15 cellular contexts compared by ENCODE assay signal in the genomic region with DNA sequence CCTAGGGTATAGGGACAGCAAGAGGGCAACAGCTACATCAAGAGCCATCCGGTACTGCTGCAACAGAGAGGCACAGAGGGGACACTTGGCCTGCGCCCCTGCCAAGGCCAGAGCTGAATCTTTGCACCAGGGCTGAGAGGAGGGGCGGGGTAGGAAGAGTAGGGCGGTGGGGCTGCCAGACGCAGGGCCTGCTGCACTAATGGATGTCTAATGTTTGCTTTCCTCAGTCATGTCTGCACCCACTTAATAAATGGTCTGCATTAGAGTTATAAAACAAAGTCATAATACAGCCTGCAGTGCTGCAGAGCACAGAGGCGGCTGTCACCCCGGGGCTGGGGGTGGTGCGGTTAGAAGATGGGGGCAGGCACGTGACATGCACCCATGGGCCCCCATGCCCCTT. TPM values are rescaled to one million over a fixed set of nuclear protein-coding genes. Genes with fewer than 3 reads are reported as not detected.
DNase-seq lines count a peak whose midpoint lies in the region; ATAC-seq, FAIRE-seq and TF ChIP-seq lines count a peak whose summit lies in the region.
"Had no signal": no experiment of that assay in that cellular context is flagged by ENCODE, and none has a peak within 500 bp of the region (broad histone marks: within the 10 kb centered on the region; RNA-seq: fewer than 3 reads in every experiment).

No MANE protein-coding gene starts in this region.

- H2BK20ac ChIP-seq in H1 (ENCODE audit: low read length) = no peak overlapping the region

- H3K4ac ChIP-seq in H1 (replicated peaks; ENCODE audit: insufficient read length, low read depth, low read length) = peak overlapping the region; percentile 44

- H3K4me2 ChIP-seq in H1 (ENCODE audit: insufficient read depth in 1 of 2, low read depth in 2 of 2, low read length in 2 of 2) = no peak overlapping the region

- TF ChIP-seq RAD21 in H1 (IDR thresholded peaks at IDR 0.05 in 1 of 2, conservative IDR thresholded peaks at IDR 0.05 in 1 of 2; ENCODE audit: low read depth in 2 of 2, low read length in 2 of 2) = no peak

- no peak overlapping the region for H3K18ac ChIP-seq in H1 (ENCODE audit: extremely low read depth, low read length)

- CTCF ChIA-PET in H1 (lab: Charles Lee; ENCODE audit: partially characterized antibody) = interaction anchor here (1.0 to 11.2 kb wide), 10 partner anchors 5 to 373 kb away, joined by 3 to 175 read pairs (median 11); no protein-coding TSS in a partner anchor

- H4K5ac ChIP-seq in H1 (ENCODE audit: insufficient read length, low read depth, low read length) = no peak overlapping the region

- no peak overlapping the region for H3K23ac ChIP-seq in H1 (ENCODE audit: insufficient read length)

- H3K79me2 ChIP-seq in H1 (ENCODE audit: control insufficient read depth in 1 of 2, insufficient read depth in 2 of 2, low read length in 2 of 2) = peaks cover 0 to 17% of the 10 kb centered on the region in 2 experiments; a peak in 2 of 4 replicates

- no peak overlapping the region for H3K56ac ChIP-seq in H1 (replicated peaks; ENCODE audit: insufficient read length, low read depth, low read length)

- 80% methylated on average over 9 of the region's 9 CpGs; no CpG with 5 or more reads in 1 of the 2 experiments for WGBS in H1 (ENCODE audit: extremely low coverage in 1 of 2, insufficient coverage in 1 of 2, insufficient read length in 1 of 2, insufficient replicate concordance in 2 of 2, low coverage in 1 of 2, low lambda C conversion rate in 2 of 2, missing lambda C conversion rate in 1 of 2), 2 experiments

- H2AFZ ChIP-seq in H1 (ENCODE audit: low read length) = no peak overlapping the region

- no peak overlapping the region for H2AK5ac ChIP-seq in H1 (ENCODE audit: low read depth, low read length)

- H3K14ac ChIP-seq in H1 (ENCODE audit: insufficient read length) = no peak overlapping the region

- H3K27me3 ChIP-seq in BE2C (no peaks in the 10 kb centered on the region), H1 (replicated peaks in 1 of 4; ENCODE audit: control insufficient read depth in 3 of 4, extremely low read depth in 1 of 4, insufficient read depth in 3 of 4, low read length in 3 of 4) (no peaks in the 10 kb centered on the region), tibial artery (no peaks in the 10 kb centered on the region)

- H3K27ac ChIP-seq in H1 (ENCODE audit: low read depth, low read length) (no peak overlapping the region), substantia nigra (ENCODE audit: low read depth, low read length, poor library complexity, severe bottlenecking) (peak overlapping the region; percentile 58), tibial artery (no peak overlapping the region)
- H3K27ac ChIP-seq: C4-2B had no signal

- ATAC-seq in SK-N-SH treated with all-trans-retinoic acid at 6 μM for 48 hours (peak; percentile 10; the same call in 1 of the 3 replicates), GM21528 (IDR thresholded peaks at IDR 0.05; ENCODE audit: low FRiP score, unreplicated experiment) (no peak)
- ATAC-seq: GM12878 had no signal

- H3K4me3 ChIP-seq in BE2C (ENCODE audit: low read depth, low read length) (no peak overlapping the region), H1 (ENCODE audit: extremely low read depth in 1 of 4, insufficient read depth in 2 of 4, low read depth in 3 of 4, low read length in 4 of 4) (no peak overlapping the region), tibial artery (no peak overlapping the region)
- H3K4me3 ChIP-seq: GM12878 had no signal

- H3K4me1 ChIP-seq in BE2C (peaks cover 55% of the 10 kb centered on the region), H1 (replicated peaks in 1 of 4; ENCODE audit: control insufficient read depth in 3 of 4, insufficient read depth in 4 of 4, low read length in 3 of 4) (peaks cover 0 to 30% (median 21%) of the 10 kb centered on the region in 4 experiments; a peak in 6 of 7 replicates), tibial artery (peaks cover 0 to 4% (median 1%) of the 10 kb centered on the region in 4 donors)

- POLR2A ChIA-PET in H1 (lab: Charles Lee; ENCODE audit: partially characterized antibody) = interaction anchor here (0.9 to 2.6 kb wide), 5 partner anchors 10 to 61 kb away, joined by 3 to 7 read pairs (median 3); no protein-coding TSS in a partner anchor

- H3K36me3 ChIP-seq in BE2C (peaks cover 54% of the 10 kb centered on the region), H1 (ENCODE audit: control insufficient read depth in 2 of 4, insufficient read depth in 4 of 4, low read length in 3 of 4) (peaks cover 0 to 5% (median under 1%) of the 10 kb centered on the region in 4 experiments; a peak in 2 of 8 replicates), tibial artery (no peaks in the 10 kb centered on the region)

- FAIRE-seq in H1 (lab: Jason Lieb, UNC) = no peak
- FAIRE-seq: GM12878, GM18507 had no signal

- TF ChIP-seq EP300 in H1 (IDR thresholded peaks at IDR 0.05; ENCODE audit: borderline replicate concordance in 1 of 2, low read depth in 2 of 2, low read length in 2 of 2) = no peak

- no peak for TF ChIP-seq CTCF in BE2C (IDR thresholded peaks at IDR 0.05; ENCODE audit: low read depth, low read length)
- no peak for TF ChIP-seq CTCF in H1 (IDR thresholded peaks at IDR 0.05; ENCODE audit: control extremely low read depth in 1 of 3, insufficient read depth in 1 of 3, low read depth in 1 of 3, low read length in 3 of 3)
- no peak for TF ChIP-seq CTCF in tibial artery (IDR thresholded peaks at IDR 0.05)

- H2BK12ac ChIP-seq in H1 (ENCODE audit: low read depth, low read length) = no peak overlapping the region

- DNase-seq in BE2C = peak; percentile 75
- DNase-seq in H1 (ENCODE audit: low read depth in 1 of 2, low spot score in 2 of 2) = no peak
- DNase-seq in substantia nigra (lab: John Stamatoyannopoulos, UW) = no peak
- DNase-seq in tibial artery = no peak
- no peak for DNase-seq in pons (ENCODE audit: low spot score)
- DNase-seq: ACHN; CD4-positive, alpha-beta memory T cell; DMS79; HCEC 1CT; HFFc6 had no signal

- no peaks in the 10 kb centered on the region for H4K20me1 ChIP-seq in H1 (replicated peaks in 1 of 2; ENCODE audit: control insufficient read depth in 1 of 2, insufficient read depth in 2 of 2, low read length in 2 of 2)

- no peak overlapping the region for H2BK5ac ChIP-seq in H1 (ENCODE audit: low read depth, low read length)

- H4K91ac ChIP-seq in H1 (replicated peaks; ENCODE audit: insufficient read length, low read length) = no peak overlapping the region

- H2BK15ac ChIP-seq in H1 (ENCODE audit: low read length) = no peak overlapping the region

- peak overlapping the region; percentile 23; the same call in 1 of the 2 replicates for H4K8ac ChIP-seq in H1 (ENCODE audit: extremely low read depth, insufficient read depth, low read length)

- no peak for TF ChIP-seq POLR2A in H1 (IDR thresholded peaks at IDR 0.05; ENCODE audit: control extremely low read depth in 1 of 2, low read depth in 2 of 2, low read length in 2 of 2)

- H2BK120ac ChIP-seq in H1 (replicated peaks; ENCODE audit: low read depth, low read length) = no peak overlapping the region

- no peak overlapping the region for H3K9ac ChIP-seq in H1 (replicated peaks in 1 of 4; ENCODE audit: extremely low read depth in 1 of 4, low read depth in 3 of 4, low read length in 3 of 4)

- H3K9me3 ChIP-seq in BE2C = no peaks in the 10 kb centered on the region
- no peaks in the 10 kb centered on the region for H3K9me3 ChIP-seq in H1 (ENCODE audit: insufficient read depth in 2 of 2, low read depth in 1 of 2, low read length in 1 of 2)
- H3K9me3 ChIP-seq in tibial artery = no peaks in the 10 kb centered on the region

- H3K23me2 ChIP-seq in H1 (ENCODE audit: low read depth, low read length) = no peaks in the 10 kb centered on the region

- peaks cover 7% of the 10 kb centered on the region; the same call in 1 of the 2 replicates for H3K79me1 ChIP-seq in H1 (ENCODE audit: low read depth, low read length)

- intact Hi-C loops in tibial artery (cut with DNase I; ENCODE audit: low total_unique reads) = no loop called here

TF ChIP-seq in SK-N-SH treated with all-trans-retinoic acid at 6 μM for 48 hours, 23 proteins besides CTCF, POLR2A, EP300 and RAD21 (continues in another document):
- TF ChIP-seq TCF4 (CRISPR knock-in tag; IDR thresholded peaks at IDR 0.05; ENCODE audit: borderline replicate concordance) = peak; percentile 48; the same call in 1 of the 2 replicates

TF ChIP-seq in H1, 55 proteins besides CTCF, POLR2A, EP300 and RAD21:
- no peak for TF ChIP-seq TAF7 (optimal IDR thresholded peaks at IDR 0.05; ENCODE audit: borderline replicate concordance, low read depth, low read length)
- TF ChIP-seq ZNF274 (IDR thresholded peaks at IDR 0.05; ENCODE audit: borderline replicate concordance, extremely low read depth, low read length) = no peak
- no peak for TF ChIP-seq ATF2 (IDR thresholded peaks at IDR 0.05; ENCODE audit: low read length)
- no peak for TF ChIP-seq TBP (IDR thresholded peaks at IDR 0.05; ENCODE audit: low read depth, low read length)
- TF ChIP-seq PHF8 (conservative IDR thresholded peaks at IDR 0.05; ENCODE audit: low read depth, low read length) = no peak
- TF ChIP-seq ASH2L (IDR thresholded peaks at IDR 0.05; ENCODE audit: low read length) = no peak
- TF ChIP-seq RBBP5 (IDR thresholded peaks at IDR 0.05; ENCODE audit: borderline replicate concordance, low read depth, low read length) = no peak

RNA-seq across cellular contexts. Expression of gene SLC29A3, which starts 42.2 kb away (rescaled TPM):
- polyA plus RNA-seq in BE2C (2012; ENCODE audit: insufficient read depth, insufficient read length, low read depth) = 7.7 TPM
- 14.0 and 15.2 TPM in 2 replicates for total RNA-seq in H1 (2021; fragmentation: NEBNext Ultra II Directional; extraction: Animal tissue kit (Norgen Biotek cat#: 25700))
- polyA plus RNA-seq in H1 (2011; rRNA removed) = 24.6 and 33.8 TPM in 2 replicates
- polyA plus RNA-seq in H1 (2011; cell fraction: cytosol; rRNA removed) = 11.4 TPM
- polyA plus RNA-seq in H1 (2011; cell fraction: nucleus; rRNA removed) = 17.8 TPM
- 14.5 to 19.4 TPM (median 17.5 TPM) in 4 replicates for polyA plus RNA-seq in H1 (2012, experiment 1 of 2)
- polyA plus RNA-seq in H1 (2012, experiment 2 of 2) = 19.9 TPM
- polyA plus RNA-seq in H1 (2013, experiment 1 of 2) = 19.7 TPM
- 22.1 TPM for polyA plus RNA-seq in H1 (2013, experiment 2 of 2)
- polyA minus RNA-seq in H1 (2011; rRNA and poly(A)+ RNA removed) = 18.6 and 20.6 TPM in 2 replicates
- 9.4 TPM for polyA minus RNA-seq in H1 (2011; cell fraction: cytosol; rRNA and poly(A)+ RNA removed)
- 15.2 TPM for polyA minus RNA-seq in H1 (2011; cell fraction: nucleus; rRNA and poly(A)+ RNA removed)
